Comparison of ENCODE assay signal across 9 cellular contexts in genomic region chrX:31243804-31244203, GRCh38.
"Had no signal": no experiment of that assay in that cellular context is flagged by ENCODE, and none has a peak within 500 bp of the region (broad histone marks: within the 10 kb centered on the region; RNA-seq: fewer than 3 reads in every experiment).

No MANE protein-coding gene starts in this region.

- H3K9me3 Mint-ChIP-seq: GM23338 had no signal

- ATAC-seq: GM23338, K562 had no signal

- H3K4me3 ChIP-seq: GM23338, K562 had no signal

- H3K27ac Mint-ChIP-seq: GM23338, H9 had no signal

- DNase-seq: H9, HCEC 1CT, IMR-90, KG1 had no signal

- H3K4me3 Mint-ChIP-seq: GM23338, H9 had no signal

- H2AFZ ChIP-seq: GM23338 had no signal

- FAIRE-seq: H1, H54, HTR-8/SVneo, K562 had no signal

- H3K4me2 ChIP-seq: GM23338 had no signal
